In the genomic region with DNA sequence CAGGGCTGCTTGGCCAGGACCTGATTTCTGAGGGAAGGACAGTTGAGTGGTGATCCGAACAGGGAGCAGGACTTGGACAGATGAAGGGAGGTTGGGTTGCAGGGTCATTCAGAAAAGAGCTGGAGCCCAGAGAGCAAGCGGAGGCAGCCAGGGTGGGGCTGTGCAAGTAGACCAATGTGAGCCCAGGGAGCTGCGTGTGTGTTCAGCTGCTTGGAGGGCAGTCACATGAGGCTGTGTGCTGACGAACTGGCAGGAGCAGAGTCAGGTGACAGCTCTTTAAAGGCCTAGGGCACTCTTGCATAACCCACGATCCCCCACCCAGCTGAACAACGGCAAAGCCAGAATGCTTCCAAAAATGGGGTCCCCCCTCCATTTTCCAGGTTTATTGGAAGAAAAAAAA, we compare ENCODE assay signal across 10 cellular contexts. TPM values are rescaled to one million over a fixed set of nuclear protein-coding genes. Genes with fewer than 3 reads are reported as not detected.
A peak's percentile ranks its signal among the peaks of the same experiment; 100 is the strongest.
DNase-seq lines count a peak whose midpoint lies in the region; ATAC-seq lines count a peak whose summit lies in the region.
"Had no signal": no experiment of that assay in that cellular context is flagged by ENCODE, and none has a peak within 500 bp of the region (broad histone marks: within the 10 kb centered on the region; RNA-seq: fewer than 3 reads in every experiment).

No MANE protein-coding gene starts in this region.

- H3K4me1 Mint-ChIP-seq in stimulated activated effector memory CD8-positive, alpha-beta T cell treated with anti-CD3 and anti-CD28 coated beads, Interleukin-12 subunit alpha, Interleukin-12 subunit beta, amount 100 ng/mL, for 72 hours, result no peaks in the 10 kb centered on the region

- ATAC-seq in stimulated activated effector memory CD8-positive, alpha-beta T cell treated with anti-CD3 and anti-CD28 coated beads, Interleukin-12 subunit alpha, Interleukin-12 subunit beta, amount 100 ng/mL, for 72 hours, result no peak
- no peak for ATAC-seq in GM18858 (IDR thresholded peaks at IDR 0.05; ENCODE audit: unreplicated experiment)
- no peak for ATAC-seq in HG03378 (IDR thresholded peaks at IDR 0.05; ENCODE audit: unreplicated experiment)

- peak; percentile 95 for DNase-seq in LHCN-M2 (ENCODE audit: low read depth)
- peak; percentile 68 for DNase-seq in SK-N-DZ (ENCODE audit: low spot score)
- peak; percentile 63 for DNase-seq in iris pigment epithelial cell (ENCODE audit: low read depth)
- no peak for DNase-seq in stimulated activated effector memory CD8-positive, alpha-beta T cell treated with anti-CD3 and anti-CD28 coated beads, Interleukin-12 subunit alpha, Interleukin-12 subunit beta, amount 100 ng/mL, for 72 hours (ENCODE audit: low spot score in 2 of 2)
- no peak for DNase-seq in activated CD4-positive, alpha-beta T cell treated with anti-CD3 and anti-CD28 coated beads, Interleukin-2, amount 50 U/mL, for 4 hours
- no peak for DNase-seq in GOT3 (lab: John Stamatoyannopoulos, UW)
- DNase-seq: dermis blood vessel endothelial cell, occipital lobe had no signal

- no peaks in the 10 kb centered on the region for H3K36me3 Mint-ChIP-seq in stimulated activated effector memory CD8-positive, alpha-beta T cell treated with anti-CD3 and anti-CD28 coated beads, Interleukin-12 subunit alpha, Interleukin-12 subunit beta, amount 100 ng/mL, for 72 hours

- H3K9me3 Mint-ChIP-seq in stimulated activated effector memory CD8-positive, alpha-beta T cell treated with anti-CD3 and anti-CD28 coated beads, Interleukin-12 subunit alpha, Interleukin-12 subunit beta, amount 100 ng/mL, for 72 hours, result no peaks in the 10 kb centered on the region

- no peak overlapping the region for H3K4me3 Mint-ChIP-seq in stimulated activated effector memory CD8-positive, alpha-beta T cell treated with anti-CD3 and anti-CD28 coated beads, Interleukin-12 subunit alpha, Interleukin-12 subunit beta, amount 100 ng/mL, for 72 hours

- H3K27ac Mint-ChIP-seq in stimulated activated effector memory CD8-positive, alpha-beta T cell treated with anti-CD3 and anti-CD28 coated beads, Interleukin-12 subunit alpha, Interleukin-12 subunit beta, amount 100 ng/mL, for 72 hours, result peak overlapping the region; percentile 41

RNA-seq across cellular contexts. Expression of a gene that starts 4.6 kb away (rescaled TPM):
- 145 and 155 TPM in 2 replicates for total RNA-seq in LHCN-M2 (2014; rRNA removed)
- polyA plus RNA-seq in LHCN-M2 (2012), result 103 TPM
- polyA plus RNA-seq in SK-N-DZ (2014; cell fraction: cytosol; rRNA removed), result not detected in 2 replicates
- polyA plus RNA-seq in SK-N-DZ (2014; cell fraction: nucleus; rRNA removed), result not detected in 2 replicates

Comparison
In these comparisons a context has a peak if more than half of its experiments do, and no peak if none do; other contexts are left out.
1. DNase-seq: peak in LHCN-M2 (single experiment), SK-N-DZ (single experiment) and iris pigment epithelial cell (single experiment); none in stimulated activated effector memory CD8-positive, alpha-beta T cell treated with anti-CD3 and anti-CD28 coated beads, Interleukin-12 subunit alpha, Interleukin-12 subunit beta, amount 100 ng/mL, for 72 hours (0 of 2), activated CD4-positive, alpha-beta T cell treated with anti-CD3 and anti-CD28 coated beads, Interleukin-2, amount 50 U/mL, for 4 hours (0 of 2) and GOT3 (single experiment).